9 cellular contexts compared by ENCODE assay signal in genomic region chr3:55486101-55486856, GRCh38. TPM values are rescaled to one million over a fixed set of nuclear protein-coding genes. Genes with fewer than 3 reads are reported as not detected.
DNase-seq lines count a peak whose midpoint lies in the region; ATAC-seq, FAIRE-seq and TF ChIP-seq lines count a peak whose summit lies in the region.
"Had no signal": no experiment of that assay in that cellular context is flagged by ENCODE, and none has a peak within 500 bp of the region (broad histone marks: within the 10 kb centered on the region; RNA-seq: fewer than 3 reads in every experiment).

No MANE protein-coding gene starts in this region.

- peaks cover 3 to 100% (median 66%) of the 10 kb centered on the region in 7 donors for H3K27me3 ChIP-seq in spleen (replicated peaks in 1 of 7)

- H3K4me1 ChIP-seq in spleen, result peaks cover 8 to 85% (median 38%) of the 10 kb centered on the region in 6 donors

- TF ChIP-seq POLR2A in spleen (IDR thresholded peaks at IDR 0.05), result no peak

- intact Hi-C loops in spleen (cut with DNase I; ENCODE audit: low total_unique reads), result loop anchor here (5.0 to 10.0 kb wide), 3 partner anchors 239 to 556 kb away; no protein-coding TSS in a partner anchor

- no peak for FAIRE-seq in HTR-8/SVneo (lab: Jason Lieb, UNC)

- DNase-seq in Ammon's horn (ENCODE audit: low spot score) (peak; percentile 54), HTR-8/SVneo (ENCODE audit: insufficient read length, low spot score) (peak; percentile 54), amniotic epithelial cell (ENCODE audit: low read depth) (peak; percentile 84), spleen (peak; percentile 78)

- peak overlapping the region; percentile 71 for H3K4me3 ChIP-seq in iPS-18c (ENCODE audit: insufficient read depth, low read depth, low read length)
- H3K4me3 ChIP-seq in spleen, result peak overlapping the region; percentile 43 to 81 (median 57)

- H3K9me3 ChIP-seq in iPS-18c (ENCODE audit: control insufficient read depth, insufficient read depth, low read length), result no peaks in the 10 kb centered on the region
- H3K9me3 ChIP-seq in spleen, result no peaks in the 10 kb centered on the region

- ATAC-seq in GM19324 (IDR thresholded peaks at IDR 0.05; ENCODE audit: low FRiP score, unreplicated experiment), result no peak
- ATAC-seq in GM21526 (IDR thresholded peaks at IDR 0.05; ENCODE audit: low FRiP score, unreplicated experiment), result no peak
- ATAC-seq in GM21390 (IDR thresholded peaks at IDR 0.05; ENCODE audit: unreplicated experiment), result no peak

- H3K36me3 ChIP-seq in spleen, result no peaks in the 10 kb centered on the region

- peak overlapping the region; percentile 48 to 82 (median 77) for H3K27ac ChIP-seq in spleen
- H3K27ac ChIP-seq: HL-60 had no signal

- WGBS in spleen, 5 donors, result 2 to 5% (median 3%) methylated on average over 33 to 49 of the region's 49 CpGs

- TF ChIP-seq CTCF in spleen (IDR thresholded peaks at IDR 0.05 in 8 of 11, conservative IDR thresholded peaks at IDR 0.05 in 3 of 11), result no peak

RNA-seq across cellular contexts. Expression of gene WNT5A, which starts 0.8 kb away (rescaled TPM):
- 10 to 100 TPM in 5 of 7 donors, 1 to 10 TPM in 2; 9.8 to 26.7 (median 15.6) TPM for total RNA-seq in spleen
- 1 to 10 TPM; 1.1 to 1.7 (median 1.5) TPM for polyA plus RNA-seq in spleen
